Comparison of ENCODE assay signal across 1 cellular context in the genomic region with DNA sequence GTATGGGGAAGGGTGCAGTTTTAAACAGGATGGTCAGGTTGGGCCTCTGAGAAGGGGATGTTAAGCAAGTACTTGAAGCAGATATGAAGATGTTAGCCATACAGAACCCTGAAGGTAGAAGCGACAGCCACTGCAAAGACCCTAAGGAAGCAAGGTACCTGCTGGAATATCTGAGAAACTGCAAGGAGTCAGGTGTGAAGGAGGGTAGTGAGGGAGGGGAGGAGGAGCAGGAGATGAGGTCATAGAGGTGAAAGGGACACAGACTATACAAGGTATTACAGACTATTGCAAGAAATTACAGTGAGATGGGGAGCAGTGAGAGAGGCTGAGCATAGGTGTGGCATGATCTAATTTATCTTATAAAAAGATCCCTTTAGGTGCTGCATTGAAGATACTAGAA.
TF ChIP-seq lines count a peak whose summit lies in the region.

No MANE protein-coding gene starts in this region.

TF ChIP-seq in HepG2, 621 proteins besides CTCF, POLR2A, EP300 and RAD21:
- TF ChIP-seq ATF7 (IDR thresholded peaks at IDR 0.05) (peak; percentile 41; the same call in 1 of the 2 replicates), ATF7 (CRISPR knock-in tag; IDR thresholded peaks at IDR 0.05) (no peak)
- TF ChIP-seq, protein P1, sequence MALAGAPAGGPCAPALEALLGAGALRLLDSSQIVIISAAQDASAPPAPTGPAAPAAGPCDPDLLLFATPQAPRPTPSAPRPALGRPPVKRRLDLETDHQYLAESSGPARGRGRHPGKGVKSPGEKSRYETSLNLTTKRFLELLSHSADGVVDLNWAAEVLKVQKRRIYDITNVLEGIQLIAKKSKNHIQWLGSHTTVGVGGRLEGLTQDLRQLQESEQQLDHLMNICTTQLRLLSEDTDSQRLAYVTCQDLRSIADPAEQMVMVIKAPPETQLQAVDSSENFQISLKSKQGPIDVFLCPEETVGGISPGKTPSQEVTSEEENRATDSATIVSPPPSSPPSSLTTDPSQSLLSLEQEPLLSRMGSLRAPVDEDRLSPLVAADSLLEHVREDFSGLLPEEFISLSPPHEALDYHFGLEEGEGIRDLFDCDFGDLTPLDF (CRISPR knock-in tag; IDR thresholded peaks at IDR 0.05), result no peak
